Comparison of ENCODE assay signal across 9 cellular contexts in the genomic region with DNA sequence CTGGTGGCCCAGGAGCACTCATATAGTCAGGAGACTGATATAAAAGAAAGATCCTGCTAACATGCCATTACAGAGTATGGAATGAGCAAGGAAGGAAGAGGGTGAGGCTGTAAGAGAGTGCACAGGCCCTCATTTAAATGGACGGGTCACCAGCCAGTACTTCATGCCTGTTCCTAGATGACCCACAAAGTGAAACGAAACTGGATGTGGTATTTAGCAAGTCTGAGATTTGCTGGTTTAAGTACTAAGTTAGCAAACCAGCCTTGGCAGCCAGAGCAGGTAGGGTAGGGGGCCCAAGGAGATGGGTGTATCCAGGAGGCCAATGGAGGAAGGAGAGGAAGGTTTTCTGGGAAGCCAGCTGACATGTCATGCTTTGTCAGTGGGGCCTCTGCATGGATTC.
DNase-seq lines count a peak whose midpoint lies in the region; ATAC-seq lines count a peak whose summit lies in the region.
"Had no signal": no experiment of that assay in that cellular context is flagged by ENCODE, and none has a peak within 500 bp of the region (broad histone marks: within the 10 kb centered on the region; RNA-seq: fewer than 3 reads in every experiment).

No MANE protein-coding gene starts in this region.

- peaks cover 48% of the 10 kb centered on the region for H3K4me1 Mint-ChIP-seq in central memory CD8-positive, alpha-beta T cell

- no peaks in the 10 kb centered on the region for H3K36me3 ChIP-seq in HAP-1 (replicated peaks)

- no peaks in the 10 kb centered on the region for H3K27me3 ChIP-seq in HAP-1 (ENCODE audit: low read depth)

- peak overlapping the region; percentile 22 for H3K27ac Mint-ChIP-seq in central memory CD8-positive, alpha-beta T cell (ENCODE audit: low read depth)

- no peaks in the 10 kb centered on the region for H3K9me3 ChIP-seq in HAP-1

- no peaks in the 10 kb centered on the region for H3K4me1 ChIP-seq in HAP-1

- peaks cover 2% of the 10 kb centered on the region for H3K36me3 Mint-ChIP-seq in central memory CD8-positive, alpha-beta T cell (ENCODE audit: insufficient read depth)

- peak overlapping the region; percentile 3 for H3K4me3 Mint-ChIP-seq in central memory CD8-positive, alpha-beta T cell

- peak; percentile 64 for ATAC-seq in GM18498 (IDR thresholded peaks at IDR 0.05; ENCODE audit: unreplicated experiment)
- ATAC-seq in GM21526 (IDR thresholded peaks at IDR 0.05; ENCODE audit: low FRiP score, unreplicated experiment): peak; percentile 37
- peak; percentile 56 for ATAC-seq in HG03571 (IDR thresholded peaks at IDR 0.05; ENCODE audit: unreplicated experiment)
- ATAC-seq in central memory CD8-positive, alpha-beta T cell (replicated peaks; ENCODE audit: extremely low read depth, poor library complexity, severe bottlenecking): no peak
- no peak for ATAC-seq in HG02642 (IDR thresholded peaks at IDR 0.05; ENCODE audit: poor library complexity, unreplicated experiment)

- H3K9me3 Mint-ChIP-seq in central memory CD8-positive, alpha-beta T cell: no peaks in the 10 kb centered on the region

- in situ Hi-C loops in HAP-1 (cut with MboI; ENCODE audit: low sequenced_read_pairs): no loop called here

- H3K4me3 ChIP-seq in HAP-1: no peak overlapping the region

- DNase-seq in central memory CD8-positive, alpha-beta T cell (ENCODE audit: low spot score in 2 of 2): no peak
- DNase-seq in NCI-H526 treated with DMSO at 0.1 percent for 48 hours (lab: John Stamatoyannopoulos, UW): no peak
- no peak for DNase-seq in NCI-H146 (lab: John Stamatoyannopoulos, UW)
- no peak for DNase-seq in HAP-1 (ENCODE audit: low spot score in 2 of 2)
- DNase-seq: stimulated activated CD4-positive, alpha-beta T cell treated with anti-CD3 and anti-CD28 coated beads, Interleukin-1b, Interleukin-23, amount 100 ng/mL, for 48 hours had no signal

- H3K27me3 Mint-ChIP-seq in central memory CD8-positive, alpha-beta T cell: no peaks in the 10 kb centered on the region

Comparison
In these comparisons a context has a peak if more than half of its experiments do, and no peak if none do; other contexts are left out.
1. ATAC-seq: peak in GM18498 (single experiment), GM21526 (single experiment) and HG03571 (single experiment); none in central memory CD8-positive, alpha-beta T cell (single experiment) and HG02642 (single experiment).